Comparison of ENCODE assay signal across 12 cellular contexts in genomic region chr10:8403711-8404371, GRCh38.
DNase-seq lines count a peak whose midpoint lies in the region; ATAC-seq and TF ChIP-seq lines count a peak whose summit lies in the region.
"Had no signal": no experiment of that assay in that cellular context is flagged by ENCODE, and none has a peak within 500 bp of the region (broad histone marks: within the 10 kb centered on the region; RNA-seq: fewer than 3 reads in every experiment).

No MANE protein-coding gene starts in this region.

- H3K4me1 Mint-ChIP-seq in CD4-positive, CD25-positive, alpha-beta regulatory T cell = peaks cover 36 to 78% (median 69%) of the 10 kb centered on the region in 4 donors
- H3K4me1 Mint-ChIP-seq in activated CD4-positive, alpha-beta memory T cell treated with anti-CD3 and anti-CD28 coated beads, Interleukin-2, amount 10 ng/mL, durations not matched to agents 7 days and 5 days = peaks cover 87% of the 10 kb centered on the region

- no peak for ATAC-seq in CD4-positive, CD25-positive, alpha-beta regulatory T cell (ENCODE audit: low read depth in 2 of 2)
- no peak for ATAC-seq in gastrocnemius medialis
- no peak for ATAC-seq in GM18519 (IDR thresholded peaks at IDR 0.05; ENCODE audit: low FRiP score, unreplicated experiment)
- ATAC-seq: left colon had no signal

- intact Hi-C loops in gastrocnemius medialis (cut with DNase I; ENCODE audit: low total_unique reads) = no loop called here

- in situ Hi-C loops in GM13976 (cut with MboI; ENCODE audit: low sequenced_read_pairs, unreplicated experiment) = no loop called here
- in situ Hi-C loops in gastrocnemius medialis (cut with MboI; ENCODE audit: low sequenced_read_pairs in 4 of 4) = no loop called here

- TF ChIP-seq CTCF in GM13976 (IDR thresholded peaks at IDR 0.05; ENCODE audit: borderline replicate concordance, control extremely low read depth, extremely low read depth, insufficient read depth, missing control alignments) = peak; percentile 6
- no peak for TF ChIP-seq CTCF in gastrocnemius medialis (IDR thresholded peaks at IDR 0.05 in 4 of 5, conservative IDR thresholded peaks at IDR 0.05 in 1 of 5)

- H3K27me3 ChIP-seq in CD4-positive, CD25-positive, alpha-beta regulatory T cell (ENCODE audit: control insufficient read depth, insufficient read depth, low read length) = no peaks in the 10 kb centered on the region
- H3K27me3 ChIP-seq in gastrocnemius medialis = no peaks in the 10 kb centered on the region

- H3K36me3 Mint-ChIP-seq in CD4-positive, CD25-positive, alpha-beta regulatory T cell = peaks cover 3% of the 10 kb centered on the region
- H3K36me3 Mint-ChIP-seq in activated CD4-positive, alpha-beta memory T cell treated with anti-CD3 and anti-CD28 coated beads, Interleukin-2, amount 10 ng/mL, durations not matched to agents 7 days and 5 days (ENCODE audit: low read depth) = peaks cover 9% of the 10 kb centered on the region

- no peaks in the 10 kb centered on the region for H3K27me3 Mint-ChIP-seq in CD4-positive, CD25-positive, alpha-beta regulatory T cell
- H3K27me3 Mint-ChIP-seq in activated CD4-positive, alpha-beta memory T cell treated with anti-CD3 and anti-CD28 coated beads, Interleukin-2, amount 10 ng/mL, durations not matched to agents 7 days and 5 days = no peaks in the 10 kb centered on the region

- DNase-seq in CD4-positive, CD25-positive, alpha-beta regulatory T cell = no peak
- DNase-seq in GM13976 (ENCODE audit: low spot score) (no peak), iPS-NIHi7 (ENCODE audit: extremely low spot score) (peak; percentile 69), cerebellum (ENCODE audit: low spot score) (no peak), gastrocnemius medialis (no peak), epidermal melanocyte (ENCODE audit: insufficient read length, low spot score) (no peak)
- no peak for DNase-seq in activated CD4-positive, alpha-beta memory T cell treated with anti-CD3 and anti-CD28 coated beads, Interleukin-2, amount 10 ng/mL, durations not matched to agents 7 days and 5 days
- DNase-seq: foreskin fibroblast, left colon, NCI-H2227 treated with DMSO at 0.1 percent for 48 hours had no signal

- peaks cover 0 to 2% (median 0%) of the 10 kb centered on the region in 7 donors for H3K9me3 Mint-ChIP-seq in CD4-positive, CD25-positive, alpha-beta regulatory T cell
- H3K9me3 Mint-ChIP-seq in activated CD4-positive, alpha-beta memory T cell treated with anti-CD3 and anti-CD28 coated beads, Interleukin-2, amount 10 ng/mL, durations not matched to agents 7 days and 5 days = no peaks in the 10 kb centered on the region

- peak overlapping the region; percentile 88 to 98 (median 89) for H3K27ac Mint-ChIP-seq in CD4-positive, CD25-positive, alpha-beta regulatory T cell
- peak overlapping the region; percentile 89 for H3K27ac Mint-ChIP-seq in activated CD4-positive, alpha-beta memory T cell treated with anti-CD3 and anti-CD28 coated beads, Interleukin-2, amount 10 ng/mL, durations not matched to agents 7 days and 5 days

- peak overlapping the region; percentile 85 for H3K27ac ChIP-seq in CD4-positive, CD25-positive, alpha-beta regulatory T cell (ENCODE audit: insufficient read depth, low read length, poor library complexity, severe bottlenecking)
- no peak overlapping the region for H3K27ac ChIP-seq in gastrocnemius medialis
- H3K27ac ChIP-seq: coronary artery had no signal

- POLR2A ChIA-PET in activated CD4-positive, alpha-beta memory T cell treated with anti-CD3 and anti-CD28 coated beads, Interleukin-2, amount 10 ng/mL, durations not matched to agents 7 days and 5 days (lab: Charles Lee) = interaction anchor here (0.6 to 4.2 kb wide), 13 partner anchors 11 to 354 kb away, joined by 3 to 64 read pairs (median 11); partner anchors contain the start of gene GATA3

- TF ChIP-seq POLR2A in gastrocnemius medialis (IDR thresholded peaks at IDR 0.05) = no peak

- no peaks in the 10 kb centered on the region for H3K36me3 ChIP-seq in CD4-positive, CD25-positive, alpha-beta regulatory T cell (ENCODE audit: control insufficient read depth, insufficient read depth, low read length)
- no peaks in the 10 kb centered on the region for H3K36me3 ChIP-seq in gastrocnemius medialis

- H3K4me3 ChIP-seq in CD4-positive, CD25-positive, alpha-beta regulatory T cell (ENCODE audit: low read depth, low read length) = peak overlapping the region; percentile 80
- no peak overlapping the region for H3K4me3 ChIP-seq in gastrocnemius medialis
- H3K4me3 ChIP-seq: coronary artery had no signal

- no peaks in the 10 kb centered on the region for H3K9me3 ChIP-seq in CD4-positive, CD25-positive, alpha-beta regulatory T cell (ENCODE audit: control insufficient read depth in 2 of 2, low read length in 2 of 2)
- no peaks in the 10 kb centered on the region for H3K9me3 ChIP-seq in gastrocnemius medialis

- peak overlapping the region; percentile 79 to 86 (median 82) for H3K4me3 Mint-ChIP-seq in CD4-positive, CD25-positive, alpha-beta regulatory T cell
- H3K4me3 Mint-ChIP-seq in activated CD4-positive, alpha-beta memory T cell treated with anti-CD3 and anti-CD28 coated beads, Interleukin-2, amount 10 ng/mL, durations not matched to agents 7 days and 5 days = peak overlapping the region; percentile 57

- H3K4me1 ChIP-seq in CD4-positive, CD25-positive, alpha-beta regulatory T cell (ENCODE audit: control insufficient read depth, insufficient read depth, low read length, poor library complexity, severe bottlenecking) = peaks cover 57% of the 10 kb centered on the region
- no peaks in the 10 kb centered on the region for H3K4me1 ChIP-seq in gastrocnemius medialis

- CTCF ChIA-PET in activated CD4-positive, alpha-beta memory T cell treated with anti-CD3 and anti-CD28 coated beads, Interleukin-2, amount 10 ng/mL, durations not matched to agents 7 days and 5 days (lab: Charles Lee) = interaction anchor here (0.7 to 2.2 kb wide), 7 partner anchors 10 to 344 kb away, joined by 3 to 10 read pairs (median 6); no protein-coding TSS in a partner anchor
